Comparison of ENCODE assay signal across 11 cellular contexts in genomic region chr2:10900216-10901109, GRCh38. TPM values are rescaled to one million over a fixed set of nuclear protein-coding genes. Genes with fewer than 3 reads are reported as not detected.
A peak's percentile ranks its signal among the peaks of the same experiment; 100 is the strongest.
DNase-seq lines count a peak whose midpoint lies in the region; ATAC-seq and TF ChIP-seq lines count a peak whose summit lies in the region.
"Had no signal": no experiment of that assay in that cellular context is flagged by ENCODE, and none has a peak within 500 bp of the region (broad histone marks: within the 10 kb centered on the region; RNA-seq: fewer than 3 reads in every experiment).

No MANE protein-coding gene starts in this region.

- DNase-seq in SIG-M5 treated with dmso at 0.1 percent for 504 hours (lab: John Stamatoyannopoulos, UW; ENCODE audit: unreplicated experiment) (peak; percentile 79), SIG-M5 (lab: John Stamatoyannopoulos, UW) (no peak), NCI-H146 (lab: John Stamatoyannopoulos, UW) (peak; percentile 42), cardiac fibroblast (ENCODE audit: low read depth in 2 of 2) (peak; percentile 9), sciatic nerve (ENCODE audit: low spot score) (peak; percentile 10), nucleus accumbens (lab: John Stamatoyannopoulos, UW) (no peak), NCI-H1930 (lab: John Stamatoyannopoulos, UW) (no peak)
- DNase-seq: pancreas had no signal

- no peak for ATAC-seq in sciatic nerve
- ATAC-seq in HG03354 (IDR thresholded peaks at IDR 0.05; ENCODE audit: poor library complexity, severe bottlenecking, unreplicated experiment) = no peak

- no peak overlapping the region for H3K4me3 ChIP-seq in cardiac fibroblast (replicated peaks in 1 of 2; ENCODE audit: low read depth in 2 of 2, low read length in 2 of 2)
- H3K4me3 ChIP-seq: ascending aorta, pancreas had no signal

- intact Hi-C loops in sciatic nerve (cut with DNase I) = no loop called here

- peak; percentile 10 for TF ChIP-seq CTCF in cardiac fibroblast (IDR thresholded peaks at IDR 0.05; ENCODE audit: low read depth, low read length)

RNA-seq across cellular contexts. Expression of gene KCNF1, which starts 11.3 kb away (rescaled TPM):
- total RNA-seq in sciatic nerve = 0.94 TPM
- total RNA-seq: ascending aorta; CD4-positive, CD25-positive, alpha-beta regulatory T cell had no signal

Comparison
In these comparisons a context has a peak if more than half of its experiments do, and no peak if none do; other contexts are left out.
1. DNase-seq: peak in SIG-M5 treated with dmso at 0.1 percent for 504 hours (single experiment), NCI-H146 (single experiment), cardiac fibroblast (2 of 2) and sciatic nerve (single experiment); none in SIG-M5 (single experiment), nucleus accumbens (0 of 56) and NCI-H1930 (0 of 2).